In genomic region chr7:4791738-4792536, GRCh38 we compare ENCODE assay signal across 1 cellular context.
TF ChIP-seq lines count a peak whose summit lies in the region.

No MANE protein-coding gene starts in this region.

TF ChIP-seq in K562, 482 proteins besides CTCF, POLR2A, EP300 and RAD21 (continued from another document):
- TF ChIP-seq, protein P1, sequence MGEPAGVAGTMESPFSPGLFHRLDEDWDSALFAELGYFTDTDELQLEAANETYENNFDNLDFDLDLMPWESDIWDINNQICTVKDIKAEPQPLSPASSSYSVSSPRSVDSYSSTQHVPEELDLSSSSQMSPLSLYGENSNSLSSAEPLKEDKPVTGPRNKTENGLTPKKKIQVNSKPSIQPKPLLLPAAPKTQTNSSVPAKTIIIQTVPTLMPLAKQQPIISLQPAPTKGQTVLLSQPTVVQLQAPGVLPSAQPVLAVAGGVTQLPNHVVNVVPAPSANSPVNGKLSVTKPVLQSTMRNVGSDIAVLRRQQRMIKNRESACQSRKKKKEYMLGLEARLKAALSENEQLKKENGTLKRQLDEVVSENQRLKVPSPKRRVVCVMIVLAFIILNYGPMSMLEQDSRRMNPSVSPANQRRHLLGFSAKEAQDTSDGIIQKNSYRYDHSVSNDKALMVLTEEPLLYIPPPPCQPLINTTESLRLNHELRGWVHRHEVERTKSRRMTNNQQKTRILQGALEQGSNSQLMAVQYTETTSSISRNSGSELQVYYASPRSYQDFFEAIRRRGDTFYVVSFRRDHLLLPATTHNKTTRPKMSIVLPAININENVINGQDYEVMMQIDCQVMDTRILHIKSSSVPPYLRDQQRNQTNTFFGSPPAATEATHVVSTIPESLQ (CRISPR knock-in tag; IDR thresholded peaks at IDR 0.05) = no peak
- TF ChIP-seq CBX8 (IDR thresholded peaks at IDR 0.05; ENCODE audit: borderline replicate concordance, extremely low read depth, low read depth, low read length, poor library complexity, severe bottlenecking) (no peak), SLC30A9 (CRISPR knock-in tag; IDR thresholded peaks at IDR 0.05) (no peak), TFE3 (CRISPR knock-in tag; IDR thresholded peaks at IDR 0.05) (no peak), RBFOX2 (IDR thresholded peaks at IDR 0.05; ENCODE audit: low read depth, low read length) (peak; percentile 17; the same call in 1 of the 2 replicates), MAZ (CRISPR knock-in tag; conservative IDR thresholded peaks at IDR 0.05 in 1 of 2, IDR thresholded peaks at IDR 0.05 in 1 of 2) (peak in 1 of 2 experiments; percentile 70; a peak in 1 of 4 replicates), HMGN3 (IDR thresholded peaks at IDR 0.05; ENCODE audit: borderline replicate concordance, extremely low read depth, insufficient read length, low read depth, low read length) (peak; percentile 18), FOS (IDR thresholded peaks at IDR 0.05; ENCODE audit: extremely low read depth, insufficient read length) (no peak)
- TF ChIP-seq, protein P2, sequence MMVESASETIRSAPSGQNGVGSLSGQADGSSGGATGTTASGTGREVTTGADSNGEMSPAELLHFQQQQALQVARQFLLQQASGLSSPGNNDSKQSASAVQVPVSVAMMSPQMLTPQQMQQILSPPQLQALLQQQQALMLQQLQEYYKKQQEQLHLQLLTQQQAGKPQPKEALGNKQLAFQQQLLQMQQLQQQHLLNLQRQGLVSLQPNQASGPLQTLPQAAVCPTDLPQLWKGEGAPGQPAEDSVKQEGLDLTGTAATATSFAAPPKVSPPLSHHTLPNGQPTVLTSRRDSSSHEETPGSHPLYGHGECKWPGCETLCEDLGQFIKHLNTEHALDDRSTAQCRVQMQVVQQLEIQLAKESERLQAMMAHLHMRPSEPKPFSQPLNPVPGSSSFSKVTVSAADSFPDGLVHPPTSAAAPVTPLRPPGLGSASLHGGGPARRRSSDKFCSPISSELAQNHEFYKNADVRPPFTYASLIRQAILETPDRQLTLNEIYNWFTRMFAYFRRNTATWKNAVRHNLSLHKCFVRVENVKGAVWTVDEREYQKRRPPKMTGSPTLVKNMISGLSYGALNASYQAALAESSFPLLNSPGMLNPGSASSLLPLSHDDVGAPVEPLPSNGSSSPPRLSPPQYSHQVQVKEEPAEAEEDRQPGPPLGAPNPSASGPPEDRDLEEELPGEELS (CRISPR knock-in tag; IDR thresholded peaks at IDR 0.05; ENCODE audit: borderline replicate concordance) = no peak
- TF ChIP-seq, protein P3, sequence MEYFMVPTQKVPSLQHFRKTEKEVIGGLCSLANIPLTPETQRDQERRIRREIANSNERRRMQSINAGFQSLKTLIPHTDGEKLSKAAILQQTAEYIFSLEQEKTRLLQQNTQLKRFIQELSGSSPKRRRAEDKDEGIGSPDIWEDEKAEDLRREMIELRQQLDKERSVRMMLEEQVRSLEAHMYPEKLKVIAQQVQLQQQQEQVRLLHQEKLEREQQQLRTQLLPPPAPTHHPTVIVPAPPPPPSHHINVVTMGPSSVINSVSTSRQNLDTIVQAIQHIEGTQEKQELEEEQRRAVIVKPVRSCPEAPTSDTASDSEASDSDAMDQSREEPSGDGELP (CRISPR knock-in tag; IDR thresholded peaks at IDR 0.05; ENCODE audit: borderline replicate concordance) = peak; percentile 83; the same call in 1 of the 2 replicates
